In the genomic region with DNA sequence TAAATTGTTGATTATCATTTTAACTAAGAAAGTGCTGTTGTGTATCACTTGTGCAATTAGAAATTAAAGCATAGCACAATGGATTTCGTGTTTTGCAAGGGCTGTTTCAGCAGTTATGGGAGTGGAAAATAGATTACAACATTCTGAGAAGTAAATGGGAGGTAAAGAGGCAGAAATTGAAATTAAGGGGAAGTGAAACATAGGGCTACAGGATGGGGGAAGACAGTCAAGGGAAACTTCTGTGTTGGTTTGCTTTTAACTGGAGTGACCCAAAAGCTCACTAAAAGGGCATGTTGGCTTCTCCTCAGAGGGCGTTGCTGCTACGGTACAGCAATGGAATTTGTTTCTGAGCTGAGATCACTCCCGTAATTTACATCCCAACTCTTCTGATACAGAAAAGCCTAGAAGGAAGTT, we compare ENCODE assay signal across 8 cellular contexts.
DNase-seq lines count a peak whose midpoint lies in the region; ATAC-seq and TF ChIP-seq lines count a peak whose summit lies in the region.

No MANE protein-coding gene starts in this region.

- H3K36me3 ChIP-seq in thoracic aorta: no peaks in the 10 kb centered on the region

- H3K27me3 Mint-ChIP-seq in dendritic cell treated with granulocyte-macrophage colony-stimulating factor and Interleukin-4, amounts not matched to agents 40 ng/mL and 50 ng/mL, for 4 days: no peaks in the 10 kb centered on the region

- peaks cover 8 to 23% of the 10 kb centered on the region in 2 donors for H3K4me1 ChIP-seq in thoracic aorta (ENCODE audit: control insufficient read depth in 1 of 2, low read depth in 2 of 2)

- H3K4me3 Mint-ChIP-seq in dendritic cell treated with granulocyte-macrophage colony-stimulating factor and Interleukin-4, amounts not matched to agents 40 ng/mL and 50 ng/mL, for 4 days: peak overlapping the region; percentile 23

- H3K27ac ChIP-seq in thoracic aorta: peak overlapping the region in 1 of 2 donors; percentile 28

- intact Hi-C loops in dendritic cell treated with granulocyte-macrophage colony-stimulating factor and Interleukin-4, amounts not matched to agents 40 ng/mL and 50 ng/mL, for 4 days (cut with micrococcal nuclease): no loop called here

- no peaks in the 10 kb centered on the region for H3K9me3 Mint-ChIP-seq in dendritic cell treated with granulocyte-macrophage colony-stimulating factor and Interleukin-4, amounts not matched to agents 40 ng/mL and 50 ng/mL, for 4 days

- H3K9me3 ChIP-seq in thoracic aorta: no peaks in the 10 kb centered on the region

- no peak for TF ChIP-seq CTCF in thoracic aorta (IDR thresholded peaks at IDR 0.05)

- no peaks in the 10 kb centered on the region for H3K36me3 Mint-ChIP-seq in dendritic cell treated with granulocyte-macrophage colony-stimulating factor and Interleukin-4, amounts not matched to agents 40 ng/mL and 50 ng/mL, for 4 days (ENCODE audit: low read depth)

- H3K4me1 Mint-ChIP-seq in dendritic cell treated with granulocyte-macrophage colony-stimulating factor and Interleukin-4, amounts not matched to agents 40 ng/mL and 50 ng/mL, for 4 days (ENCODE audit: low read depth): peaks cover 61% of the 10 kb centered on the region

- peak overlapping the region; percentile 72 for H3K27ac Mint-ChIP-seq in dendritic cell treated with granulocyte-macrophage colony-stimulating factor and Interleukin-4, amounts not matched to agents 40 ng/mL and 50 ng/mL, for 4 days

- no peaks in the 10 kb centered on the region for H3K27me3 ChIP-seq in thoracic aorta (replicated peaks; ENCODE audit: insufficient read depth)

- ATAC-seq in GM19467 (IDR thresholded peaks at IDR 0.05; ENCODE audit: unreplicated experiment) (peak; percentile 49), HG03558 (IDR thresholded peaks at IDR 0.05; ENCODE audit: extremely low read depth, unreplicated experiment) (peak; percentile 38), thoracic aorta (ENCODE audit: insufficient number of reproducible peaks, low FRiP score, low read depth) (peak; percentile 28)

- H3K4me3 ChIP-seq in thoracic aorta: no peak overlapping the region

- DNase-seq in thoracic aorta (ENCODE audit: low spot score) (no peak), UCSD-AML1 (lab: John Stamatoyannopoulos, UW; ENCODE audit: unreplicated experiment) (no peak), NCI-H2107 (lab: John Stamatoyannopoulos, UW) (no peak)
- no peak for DNase-seq in activated CD4-positive, alpha-beta T cell treated with anti-CD3 and anti-CD28 coated beads, Interleukin-2, amount 50 U/mL, for 48 hours
- DNase-seq in activated CD4-positive, alpha-beta T cell treated with anti-CD3 and anti-CD28 coated beads for 4 hours: no peak
